ENCODE assay signal across 16 cellular contexts in genomic region chr5:96691503-96692303, GRCh38. TPM values are rescaled to one million over a fixed set of nuclear protein-coding genes. Genes with fewer than 3 reads are reported as not detected.
DNase-seq lines count a peak whose midpoint lies in the region; ATAC-seq and TF ChIP-seq lines count a peak whose summit lies in the region.
"Had no signal": no experiment of that assay in that cellular context is flagged by ENCODE, and none has a peak within 500 bp of the region (broad histone marks: within the 10 kb centered on the region; RNA-seq: fewer than 3 reads in every experiment).

No MANE protein-coding gene starts in this region.

- WGBS in lung, 2 donors = 66 to 72% methylated on average over 2 of the region's 2 CpGs

- H3K27ac ChIP-seq in epithelial cell of prostate (peak overlapping the region; percentile 90), lung (ENCODE audit: low read depth in 1 of 2, low read length in 1 of 2) (peak overlapping the region in 1 of 2 donors; percentile 35), foreskin keratinocyte (no peak overlapping the region), tibial artery (no peak overlapping the region)

- H3K4me1 ChIP-seq in lung (ENCODE audit: control insufficient read depth in 2 of 2, insufficient read depth in 2 of 2, low read length in 2 of 2) = no peaks in the 10 kb centered on the region
- H3K4me1 ChIP-seq in foreskin keratinocyte = peaks cover 7% of the 10 kb centered on the region
- peaks cover 0 to 28% (median 5%) of the 10 kb centered on the region in 4 donors for H3K4me1 ChIP-seq in tibial artery

- H3K36me3 ChIP-seq in lung (ENCODE audit: control insufficient read depth in 2 of 2, insufficient read depth in 2 of 2, low read length in 2 of 2) = no peaks in the 10 kb centered on the region
- H3K36me3 ChIP-seq in tibial artery = peaks cover 4 to 9% (median 9%) of the 10 kb centered on the region in 3 donors

- H3K27me3 ChIP-seq in lung (ENCODE audit: control insufficient read depth, insufficient read depth) = no peaks in the 10 kb centered on the region
- H3K27me3 ChIP-seq in foreskin keratinocyte = no peaks in the 10 kb centered on the region
- H3K27me3 ChIP-seq in tibial artery = no peaks in the 10 kb centered on the region

- H3K4me3 ChIP-seq in lung (no peak overlapping the region), tibial artery (no peak overlapping the region)

- TF ChIP-seq CTCF in lung (IDR thresholded peaks at IDR 0.05; ENCODE audit: control extremely low read depth, extremely low read depth) = no peak
- TF ChIP-seq CTCF in foreskin keratinocyte (conservative IDR thresholded peaks at IDR 0.05) = no peak
- no peak for TF ChIP-seq CTCF in tibial artery (IDR thresholded peaks at IDR 0.05)

- no peaks in the 10 kb centered on the region for H3K9me3 ChIP-seq in lung (ENCODE audit: control insufficient read depth in 2 of 2, insufficient read depth in 1 of 2, low read length in 1 of 2)
- no peaks in the 10 kb centered on the region for H3K9me3 ChIP-seq in tibial artery

- ATAC-seq in lung (ENCODE audit: insufficient read depth, low FRiP score) = peak; percentile 48
- ATAC-seq in foreskin keratinocyte = no peak
- no peak for ATAC-seq in GM19023 (IDR thresholded peaks at IDR 0.05; ENCODE audit: unreplicated experiment)
- ATAC-seq: activated T-cell treated with anti-CD3 and anti-CD28 coated beads, Interleukin-2, amount 50 U/mL, for 4 hours had no signal

- DNase-seq in AG08395 (ENCODE audit: low spot score) (peak; percentile 46), HuH-7 (ENCODE audit: low spot score) (peak; percentile 13), epithelial cell of prostate (ENCODE audit: low read depth, low spot score) (no peak), lung (ENCODE audit: low spot score) (no peak), foreskin keratinocyte (no peak), tibial artery (no peak)
- no peak for DNase-seq in activated CD4-positive, CD25-positive, alpha-beta regulatory T cell (lab: John Stamatoyannopoulos, UW)
- DNase-seq: activated CD4-positive, CD25-positive, alpha-beta regulatory T cell treated with anti-CD3 and anti-CD28 coated beads, Interleukin-2, amount 50 U/mL, for 72 hours; activated T-cell treated with anti-CD3 and anti-CD28 coated beads, Interleukin-2, amount 50 U/mL, for 4 hours; DMS53; effector CD8-positive, alpha-beta T cell; midbrain; NCI-H1105; NCI-H446 treated with DMSO at 0.1 percent for 48 hours; stimulated activated CD4-positive, alpha-beta T cell treated with anti-CD3 and anti-CD28 coated beads, Interleukin-2, amount 100 ng/mL, for 48 hours had no signal

- intact Hi-C loops in tibial artery (cut with DNase I; ENCODE audit: low total_unique reads) = no loop called here

RNA-seq across cellular contexts. Expression of gene CAST, which starts 29.5 kb away (rescaled TPM):
- 100 to 1,000 TPM; 269 to 279 TPM for total RNA-seq in lung
- 10 to 100 TPM; 84.8 to 98.6 TPM for polyA plus RNA-seq in lung
- total RNA-seq in foreskin keratinocyte = 219 and 253 TPM in 2 replicates
- polyA plus RNA-seq in foreskin keratinocyte = 71.4 and 87.8 TPM in 2 replicates

Comparison
In these comparisons a context has a peak if more than half of its experiments do, and no peak if none do; other contexts are left out.
1. DNase-seq: peak in AG08395 (single experiment) and HuH-7 (single experiment); none in epithelial cell of prostate (single experiment), lung (single experiment), foreskin keratinocyte (0 of 2), tibial artery (0 of 2) and activated CD4-positive, CD25-positive, alpha-beta regulatory T cell (0 of 4).